Comparison of ENCODE assay signal across 20 cellular contexts in the genomic region with DNA sequence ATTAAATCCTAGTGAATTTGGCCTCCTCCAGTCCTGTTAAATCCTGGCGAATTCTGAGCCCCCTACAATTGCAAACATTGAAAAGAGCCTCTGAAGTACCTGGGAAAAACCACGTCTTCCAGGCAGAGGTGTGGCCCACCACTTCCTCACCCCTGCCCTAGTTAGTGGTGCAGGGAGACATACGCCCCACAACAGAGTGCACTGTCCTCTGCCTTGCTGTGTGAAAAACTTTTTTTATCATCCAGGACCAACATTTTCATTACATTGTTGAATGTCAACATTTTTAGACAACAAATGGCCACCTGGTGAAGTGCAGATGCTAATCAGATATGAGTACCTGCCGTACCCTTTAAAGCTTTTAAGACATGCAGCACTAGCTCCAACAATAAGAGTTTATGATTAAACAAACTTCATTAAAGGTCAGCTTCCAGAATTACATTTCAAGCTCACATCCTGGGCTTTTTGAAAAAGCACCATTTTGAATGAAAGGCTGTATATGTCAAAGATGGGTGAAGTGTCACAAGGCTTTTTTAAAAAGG. TPM values are rescaled to one million over a fixed set of nuclear protein-coding genes. Genes with fewer than 3 reads are reported as not detected.
DNase-seq lines count a peak whose midpoint lies in the region; ATAC-seq and TF ChIP-seq lines count a peak whose summit lies in the region.
"Had no signal": no experiment of that assay in that cellular context is flagged by ENCODE, and none has a peak within 500 bp of the region (broad histone marks: within the 10 kb centered on the region; RNA-seq: fewer than 3 reads in every experiment).

No MANE protein-coding gene starts in this region.

- H3K27me3 Mint-ChIP-seq in activated naive CD8-positive, alpha-beta T cell treated with anti-CD3 and anti-CD28 coated beads, Interleukin-2, amount 10 ng/mL, durations not matched to agents 7 days and 5 days: peaks cover 36% of the 10 kb centered on the region
- H3K27me3 Mint-ChIP-seq in activated naive CD8-positive, alpha-beta T cell treated with anti-CD3 and anti-CD28 coated beads for 36 hours: peaks cover 4% of the 10 kb centered on the region

- no peaks in the 10 kb centered on the region for H3K36me3 Mint-ChIP-seq in activated naive CD8-positive, alpha-beta T cell treated with anti-CD3 and anti-CD28 coated beads, Interleukin-2, amount 10 ng/mL, durations not matched to agents 7 days and 5 days
- no peaks in the 10 kb centered on the region for H3K36me3 Mint-ChIP-seq in activated naive CD8-positive, alpha-beta T cell treated with anti-CD3 and anti-CD28 coated beads for 36 hours

- peak overlapping the region; percentile 31; the same call in 1 of the 2 replicates for H3K27ac ChIP-seq in Panc1 (ENCODE audit: low read length)
- H3K27ac ChIP-seq in transverse colon: peak overlapping the region; percentile 66 to 83 (median 80)
- no peak overlapping the region for H3K27ac ChIP-seq in caudate nucleus (ENCODE audit: low read depth, low read length)
- no peak overlapping the region for H3K27ac ChIP-seq in ovary

- TF ChIP-seq POLR2A in transverse colon (IDR thresholded peaks at IDR 0.05) (no peak), ovary (IDR thresholded peaks at IDR 0.05) (no peak)

- POLR2A ChIA-PET in activated naive CD8-positive, alpha-beta T cell treated with anti-CD3 and anti-CD28 coated beads, Interleukin-2, amount 10 ng/mL, durations not matched to agents 7 days and 5 days (lab: Charles Lee): no interaction called here
- POLR2A ChIA-PET in Panc1 (lab: Charles Lee): no interaction called here

- no TSS peak for BruUV-seq in Panc1 (replicated peaks; lab: Mats Ljungman, UMichigan)

- H3K4me3 Mint-ChIP-seq in activated naive CD8-positive, alpha-beta T cell treated with anti-CD3 and anti-CD28 coated beads, Interleukin-2, amount 10 ng/mL, durations not matched to agents 7 days and 5 days: no peak overlapping the region
- H3K4me3 Mint-ChIP-seq in activated naive CD8-positive, alpha-beta T cell treated with anti-CD3 and anti-CD28 coated beads for 36 hours: no peak overlapping the region

- no peaks in the 10 kb centered on the region for H3K27me3 ChIP-seq in Panc1 (ENCODE audit: control insufficient read depth, insufficient read depth, low read length)
- H3K27me3 ChIP-seq in transverse colon: no peaks in the 10 kb centered on the region
- no peaks in the 10 kb centered on the region for H3K27me3 ChIP-seq in ovary
- H3K27me3 ChIP-seq: BE2C had no signal

- TF ChIP-seq CTCF in Panc1 (IDR thresholded peaks at IDR 0.05): no peak
- TF ChIP-seq CTCF in transverse colon (IDR thresholded peaks at IDR 0.05): no peak
- TF ChIP-seq CTCF in ovary (IDR thresholded peaks at IDR 0.05): no peak

- H3K4me1 ChIP-seq in Panc1 (ENCODE audit: control insufficient read depth, insufficient read depth, low read length): peaks cover 8% of the 10 kb centered on the region; the same call in 1 of the 2 replicates
- peaks cover 16 to 40% (median 23%) of the 10 kb centered on the region in 4 donors for H3K4me1 ChIP-seq in transverse colon
- H3K4me1 ChIP-seq in ovary (ENCODE audit: insufficient read depth): no peaks in the 10 kb centered on the region
- H3K4me1 ChIP-seq: BE2C had no signal

- H3K9me3 ChIP-seq in Panc1 (ENCODE audit: control insufficient read depth, insufficient read depth, low read depth, low read length) (no peaks in the 10 kb centered on the region), transverse colon (no peaks in the 10 kb centered on the region), ovary (no peaks in the 10 kb centered on the region)
- H3K9me3 ChIP-seq: BE2C had no signal

- H3K36me3 ChIP-seq in Panc1 (ENCODE audit: control insufficient read depth, insufficient read depth, low read length) (no peaks in the 10 kb centered on the region), transverse colon (no peaks in the 10 kb centered on the region), ovary (no peaks in the 10 kb centered on the region)
- H3K36me3 ChIP-seq: BE2C had no signal

- no peak for DNase-seq in activated naive CD8-positive, alpha-beta T cell treated with anti-CD3 and anti-CD28 coated beads, Interleukin-2, amount 10 ng/mL, durations not matched to agents 7 days and 5 days
- no peak for DNase-seq in activated naive CD8-positive, alpha-beta T cell treated with anti-CD3 and anti-CD28 coated beads for 36 hours
- DNase-seq in Panc1 (ENCODE audit: low read depth, low spot score) (no peak), left lobe of liver (ENCODE audit: low spot score) (peak; percentile 5), transverse colon (peak; percentile 61), caudate nucleus (lab: John Stamatoyannopoulos, UW) (no peak), kidney glomerular epithelial cell (lab: John Stamatoyannopoulos, UW) (no peak), ovary (no peak)
- DNase-seq: BE2C, DMS79, NCI-H1048, NCI-H1436, NCI-H1930, NCI-H748 treated with DMSO at 0.1 percent for 48 hours, RPMI8226, SIG-M5 had no signal

- in situ Hi-C loops in Panc1 (cut with HindIII; ENCODE audit: low pct_unique_long_range_greater_than_20kb, low sequenced_read_pairs) (no loop called here), transverse colon (cut with MboI; ENCODE audit: low pct_ligation_motif_present in 1 of 4, low pct_unique_long_range_greater_than_20kb in 1 of 4, low sequenced_read_pairs in 3 of 4) (no loop called here)

- no peak for TF ChIP-seq EP300 in transverse colon (IDR thresholded peaks at IDR 0.05; ENCODE audit: low read depth)
- TF ChIP-seq EP300 in ovary (IDR thresholded peaks at IDR 0.05): no peak

- peak; percentile 58 for ATAC-seq in activated naive CD8-positive, alpha-beta T cell treated with anti-CD3 and anti-CD28 coated beads, Interleukin-2, amount 10 ng/mL, durations not matched to agents 7 days and 5 days (ENCODE audit: low read depth)
- ATAC-seq in Panc1 (no peak), left lobe of liver (no peak)
- ATAC-seq: SK-N-SH treated with all-trans-retinoic acid at 6 μM for 48 hours had no signal

- no peaks in the 10 kb centered on the region for H3K9me3 Mint-ChIP-seq in activated naive CD8-positive, alpha-beta T cell treated with anti-CD3 and anti-CD28 coated beads, Interleukin-2, amount 10 ng/mL, durations not matched to agents 7 days and 5 days
- H3K9me3 Mint-ChIP-seq in activated naive CD8-positive, alpha-beta T cell treated with anti-CD3 and anti-CD28 coated beads for 36 hours: no peaks in the 10 kb centered on the region

- no peak overlapping the region for H3K4me3 ChIP-seq in Panc1 (ENCODE audit: low read depth in 2 of 2, low read length in 2 of 2)
- H3K4me3 ChIP-seq in transverse colon: no peak overlapping the region
- H3K4me3 ChIP-seq in ovary: no peak overlapping the region

- peaks cover 10% of the 10 kb centered on the region for H3K4me1 Mint-ChIP-seq in activated naive CD8-positive, alpha-beta T cell treated with anti-CD3 and anti-CD28 coated beads, Interleukin-2, amount 10 ng/mL, durations not matched to agents 7 days and 5 days
- no peaks in the 10 kb centered on the region for H3K4me1 Mint-ChIP-seq in activated naive CD8-positive, alpha-beta T cell treated with anti-CD3 and anti-CD28 coated beads for 36 hours

- intact Hi-C loops in Panc1 (cut with micrococcal nuclease; ENCODE audit: unreplicated experiment): loop anchor here (10.0 kb wide), 1 partner anchor 63 kb away; no protein-coding TSS in a partner anchor
- intact Hi-C loops in transverse colon (cut with DNase I; ENCODE audit: low total_unique reads): no loop called here
- intact Hi-C loops in ovary (cut with DNase I): no loop called here

- CTCF ChIA-PET in Panc1 (lab: Charles Lee): no interaction called here

- H3K27ac Mint-ChIP-seq in activated naive CD8-positive, alpha-beta T cell treated with anti-CD3 and anti-CD28 coated beads, Interleukin-2, amount 10 ng/mL, durations not matched to agents 7 days and 5 days: no peak overlapping the region
- H3K27ac Mint-ChIP-seq in activated naive CD8-positive, alpha-beta T cell treated with anti-CD3 and anti-CD28 coated beads for 36 hours: no peak overlapping the region

- 43 to 60% methylated on average over 1 to 4 of the region's 4 CpGs for WGBS in transverse colon (ENCODE audit: low coverage in 1 of 2), 2 donors
- 70 to 71% (median 71%) methylated on average over 4 of the region's 4 CpGs for WGBS in ovary, 3 donors

RNA-seq across cellular contexts. Expression of a gene that starts 13.6 kb away (rescaled TPM):
- total RNA-seq in activated naive CD8-positive, alpha-beta T cell treated with anti-CD3 and anti-CD28 coated beads, Interleukin-2, amount 10 ng/mL, durations not matched to agents 7 days and 5 days: not detected
- not detected for total RNA-seq in activated naive CD8-positive, alpha-beta T cell treated with anti-CD3 and anti-CD28 coated beads for 36 hours
- 111 TPM for total RNA-seq in Panc1 (2021; ENCODE audit: unreplicated experiment)
- 92.3 TPM for polyA plus RNA-seq in Panc1 (2012; ENCODE audit: insufficient read length)
- total RNA-seq in left lobe of liver: 21.5 TPM
- total RNA-seq in transverse colon: 100 to 1,000 TPM in 3 of 4 donors, 10 to 100 TPM in 1; 65.3 to 557 (median 485) TPM
- total RNA-seq in ovary: 1 to 10 TPM in 3 of 7 donors, under 1 TPM in 2, not detected in 2; 0.60 to 3.0 (median 1.7) TPM
- polyA plus RNA-seq in ovary: under 1 TPM in 1 of 2 donors, not detected in 1; 0.01 TPM
- total RNA-seq: HT1080, MCF 10A, NCI-H460 had no signal

Comparison
In these comparisons a context has a peak if more than half of its experiments do, and no peak if none do; other contexts are left out.
1. DNase-seq: peak in left lobe of liver (single experiment) and transverse colon (single experiment); none in activated naive CD8-positive, alpha-beta T cell treated with anti-CD3 and anti-CD28 coated beads, Interleukin-2, amount 10 ng/mL, durations not matched to agents 7 days and 5 days (single experiment), activated naive CD8-positive, alpha-beta T cell treated with anti-CD3 and anti-CD28 coated beads for 36 hours (single experiment), Panc1 (single experiment), caudate nucleus (0 of 61), kidney glomerular epithelial cell (single experiment) and ovary (0 of 5).
2. H3K27ac ChIP-seq: peak in Panc1 (single experiment) and transverse colon (4 of 4); none in caudate nucleus (single experiment) and ovary (0 of 2).